Comparison of ENCODE assay signal across 18 cellular contexts in genomic region chr6:137002505-137002904, GRCh38. TPM values are rescaled to one million over a fixed set of nuclear protein-coding genes. Genes with fewer than 3 reads are reported as not detected.
"Had no signal": no experiment of that assay in that cellular context is flagged by ENCODE, and none has a peak within 500 bp of the region (broad histone marks: within the 10 kb centered on the region; RNA-seq: fewer than 3 reads in every experiment).

No MANE protein-coding gene starts in this region.

- H3K9ac ChIP-seq: parathyroid adenoma had no signal

- H3K79me2 ChIP-seq: parathyroid adenoma had no signal

- H3K36me3 Mint-ChIP-seq: activated naive CD8-positive, alpha-beta T cell; naive thymus-derived CD8-positive, alpha-beta T cell had no signal

- H3K27ac ChIP-seq: gastroesophageal sphincter, heart right ventricle, neutrophil, parathyroid adenoma, upper lobe of right lung had no signal

- H3K27ac Mint-ChIP-seq: activated CD4-positive, alpha-beta T cell treated with anti-CD3 and anti-CD28 coated beads for 36 hours; activated naive CD8-positive, alpha-beta T cell; activated T-helper 1 cell treated with anti-CD3 and anti-CD28 coated beads, Interleukin-12 subunit alpha, Interleukin-12 subunit beta, Interleukin-2, Interleukin-4 antibody, amounts not matched to agents 30 ng/mL and 10 ng/mL and 1 ng/mL, durations not matched to agents 14 hours and 24 hours and 36 hours; naive thymus-derived CD8-positive, alpha-beta T cell had no signal

- H3K36me3 ChIP-seq: gastroesophageal sphincter, heart right ventricle, neutrophil, upper lobe of right lung had no signal

- H3K4me3 ChIP-seq: gastroesophageal sphincter, heart right ventricle, upper lobe of right lung had no signal

- H3K9me3 ChIP-seq: gastroesophageal sphincter, heart right ventricle, neutrophil, upper lobe of right lung had no signal

- H3K4me1 ChIP-seq: gastroesophageal sphincter, heart right ventricle, parathyroid adenoma, upper lobe of right lung had no signal

- ATAC-seq: activated CD4-positive, alpha-beta T cell treated with anti-CD3 and anti-CD28 coated beads for 36 hours; gastroesophageal sphincter; heart right ventricle; naive thymus-derived CD8-positive, alpha-beta T cell; upper lobe of right lung had no signal

- H3K4me1 Mint-ChIP-seq: activated CD4-positive, alpha-beta T cell treated with anti-CD3 and anti-CD28 coated beads for 36 hours; naive thymus-derived CD8-positive, alpha-beta T cell had no signal

- DNase-seq: activated CD4-positive, alpha-beta T cell treated with anti-CD3 and anti-CD28 coated beads for 36 hours; activated CD4-positive, alpha-beta T cell treated with anti-CD3 and anti-CD28 coated beads, Interleukin-2, amount 50 U/mL, for 48 hours; activated T-cell treated with anti-CD3 and anti-CD28 coated beads for 4 hours; cerebellar nuclear complex; cortex of kidney; heart right ventricle; naive thymus-derived CD8-positive, alpha-beta T cell; retina; stimulated activated CD4-positive, alpha-beta T cell treated with anti-CD3 and anti-CD28 coated beads, Interleukin-12 subunit alpha, Interleukin-12 subunit beta, amount 100 ng/mL, for 4 hours; stimulated activated CD4-positive, alpha-beta T cell treated with anti-CD3 and anti-CD28 coated beads, Interleukin-1b, Interleukin-23, amount 100 ng/mL, for 48 hours; stimulated activated CD8-positive, alpha-beta memory T cell treated with anti-CD3 and anti-CD28 coated beads, Interleukin-4, amount 100 ng/mL, for 48 hours; stimulated activated naive CD4-positive, alpha-beta T cell; upper lobe of right lung had no signal

- H2AFZ ChIP-seq: parathyroid adenoma had no signal

- H3K4me3 Mint-ChIP-seq: activated CD4-positive, alpha-beta T cell treated with anti-CD3 and anti-CD28 coated beads for 36 hours; activated naive CD8-positive, alpha-beta T cell; activated T-helper 1 cell treated with anti-CD3 and anti-CD28 coated beads, Interleukin-12 subunit alpha, Interleukin-12 subunit beta, Interleukin-2, Interleukin-4 antibody, amounts not matched to agents 30 ng/mL and 10 ng/mL and 1 ng/mL, durations not matched to agents 14 hours and 24 hours and 36 hours had no signal

- H3K9me3 Mint-ChIP-seq: activated T-helper 1 cell treated with anti-CD3 and anti-CD28 coated beads, Interleukin-12 subunit alpha, Interleukin-12 subunit beta, Interleukin-2, Interleukin-4 antibody, amounts not matched to agents 30 ng/mL and 10 ng/mL and 1 ng/mL, durations not matched to agents 14 hours and 24 hours and 36 hours had no signal

- H3K27me3 ChIP-seq: upper lobe of right lung had no signal

RNA-seq across cellular contexts. Expression of gene IL20RA, which starts 42.3 kb away (rescaled TPM):
- total RNA-seq: activated CD4-positive, alpha-beta T cell treated with anti-CD3 and anti-CD28 coated beads for 36 hours; activated T-helper 1 cell treated with anti-CD3 and anti-CD28 coated beads, Interleukin-12 subunit alpha, Interleukin-12 subunit beta, Interleukin-2, Interleukin-4 antibody, amounts not matched to agents 30 ng/mL and 10 ng/mL and 1 ng/mL, durations not matched to agents 14 hours and 24 hours and 36 hours; naive thymus-derived CD8-positive, alpha-beta T cell had no signal
- polyA plus RNA-seq: naive thymus-derived CD8-positive, alpha-beta T cell had no signal
